Comparison of ENCODE assay signal across 14 cellular contexts in genomic region chr18:36329684-36330434, GRCh38. TPM values are rescaled to one million over a fixed set of nuclear protein-coding genes. Genes with fewer than 3 reads are reported as not detected.
DNase-seq lines count a peak whose midpoint lies in the region; ATAC-seq, FAIRE-seq and TF ChIP-seq lines count a peak whose summit lies in the region.
"Had no signal": no experiment of that assay in that cellular context is flagged by ENCODE, and none has a peak within 500 bp of the region (broad histone marks: within the 10 kb centered on the region; RNA-seq: fewer than 3 reads in every experiment).

No MANE protein-coding gene starts in this region.

- H3K27me3 ChIP-seq in right atrium auricular region (no peaks in the 10 kb centered on the region), H1 (replicated peaks in 1 of 4; ENCODE audit: control insufficient read depth in 3 of 4, extremely low read depth in 1 of 4, insufficient read depth in 3 of 4, low read length in 3 of 4) (no peaks in the 10 kb centered on the region)

- no peak overlapping the region for H2BK15ac ChIP-seq in H1 (ENCODE audit: low read length)

- H3K4ac ChIP-seq in H1 (replicated peaks; ENCODE audit: insufficient read length, low read depth, low read length): no peak overlapping the region

- TF ChIP-seq EP300 in H1 (IDR thresholded peaks at IDR 0.05; ENCODE audit: borderline replicate concordance in 1 of 2, low read depth in 2 of 2, low read length in 2 of 2): no peak

- H2AFZ ChIP-seq in H1 (ENCODE audit: low read length): no peak overlapping the region

- H3K9me3 ChIP-seq in right atrium auricular region (no peaks in the 10 kb centered on the region), H1 (ENCODE audit: insufficient read depth in 2 of 2, low read depth in 1 of 2, low read length in 1 of 2) (no peaks in the 10 kb centered on the region)

- H4K5ac ChIP-seq in H1 (ENCODE audit: insufficient read length, low read depth, low read length): no peak overlapping the region

- TF ChIP-seq POLR2A in H1 (IDR thresholded peaks at IDR 0.05; ENCODE audit: control extremely low read depth in 1 of 2, low read depth in 2 of 2, low read length in 2 of 2): no peak

- H2BK20ac ChIP-seq in H1 (ENCODE audit: low read length): no peak overlapping the region

- no peaks in the 10 kb centered on the region for H4K20me1 ChIP-seq in H1 (replicated peaks in 1 of 2; ENCODE audit: control insufficient read depth in 1 of 2, insufficient read depth in 2 of 2, low read length in 2 of 2)

- H3K79me1 ChIP-seq in H1 (ENCODE audit: low read depth, low read length): no peaks in the 10 kb centered on the region; the same call in 1 of the 2 replicates

- ATAC-seq in left ventricle myocardium superior: no peak
- ATAC-seq in HG03469 (IDR thresholded peaks at IDR 0.05; ENCODE audit: unreplicated experiment): no peak
- ATAC-seq: K562 had no signal

- peak overlapping the region; percentile 84; the same call in 1 of the 2 replicates for H2BK12ac ChIP-seq in H1 (ENCODE audit: low read depth, low read length)

- intact Hi-C loops in left ventricle myocardium superior (cut with micrococcal nuclease): no loop called here

- peak; percentile 69 for FAIRE-seq in H1 (lab: Jason Lieb, UNC)
- FAIRE-seq: K562 had no signal

- POLR2A ChIA-PET in H1 (lab: Charles Lee; ENCODE audit: partially characterized antibody): interaction anchor here (1.7 kb wide), 1 partner anchor 21 kb away, joined by 5 read pairs; no protein-coding TSS in a partner anchor

- H3K79me2 ChIP-seq in H1 (ENCODE audit: control insufficient read depth in 1 of 2, insufficient read depth in 2 of 2, low read length in 2 of 2): no peaks in the 10 kb centered on the region

- H3K56ac ChIP-seq in H1 (replicated peaks; ENCODE audit: insufficient read length, low read depth, low read length): no peak overlapping the region

- H3K4me2 ChIP-seq in H1 (ENCODE audit: insufficient read depth in 1 of 2, low read depth in 2 of 2, low read length in 2 of 2): 0 out of 4 replicates have a peak overlapping the region, but pooled peaks of 1 of the 2 experiments have one; percentile 11

- TF ChIP-seq RAD21 in H1 (IDR thresholded peaks at IDR 0.05 in 1 of 2, conservative IDR thresholded peaks at IDR 0.05 in 1 of 2; ENCODE audit: low read depth in 2 of 2, low read length in 2 of 2): no peak

- no peak overlapping the region for H2AK5ac ChIP-seq in H1 (ENCODE audit: low read depth, low read length)

- H3K4me3 ChIP-seq in right atrium auricular region: no peak overlapping the region
- H3K4me3 ChIP-seq in H1 (ENCODE audit: extremely low read depth in 1 of 4, insufficient read depth in 2 of 4, low read depth in 3 of 4, low read length in 4 of 4): no peak overlapping the region
- H3K4me3 ChIP-seq: K562 had no signal

- H4K8ac ChIP-seq in H1 (ENCODE audit: extremely low read depth, insufficient read depth, low read length): no peak overlapping the region; the same call in 1 of the 2 replicates

- DNase-seq in right atrium auricular region (ENCODE audit: low spot score) (peak; percentile 28), left ventricle myocardium superior (no peak), H1 (ENCODE audit: low read depth in 1 of 2, low spot score in 2 of 2) (peak; percentile 42 to 46), iPS-NIHi7 (ENCODE audit: extremely low spot score) (peak; percentile 51), NCI-H748 (lab: John Stamatoyannopoulos, UW; ENCODE audit: unreplicated experiment) (no peak), HUDEP-2 (lab: John Stamatoyannopoulos, UW; ENCODE audit: unreplicated experiment in 76 of 76) (no peak), NCI-H2171 (lab: John Stamatoyannopoulos, UW) (no peak)
- DNase-seq: NCI-H1436 treated with DMSO at 0.1 percent for 48 hours, NCI-H2081, NCI-H2227 treated with DMSO at 0.1 percent for 48 hours, NCI-H524 treated with DMSO at 0.1 percent for 48 hours had no signal

- H3K27ac ChIP-seq in right atrium auricular region: no peak overlapping the region
- H3K27ac ChIP-seq in H1 (ENCODE audit: low read depth, low read length): no peak overlapping the region
- H3K27ac ChIP-seq: RWPE1 had no signal

- no peak overlapping the region for H2BK5ac ChIP-seq in H1 (ENCODE audit: low read depth, low read length)

- H3K23ac ChIP-seq in H1 (ENCODE audit: insufficient read length): no peak overlapping the region

- H3K36me3 ChIP-seq in right atrium auricular region (no peaks in the 10 kb centered on the region), H1 (ENCODE audit: control insufficient read depth in 2 of 4, insufficient read depth in 4 of 4, low read length in 3 of 4) (no peaks in the 10 kb centered on the region)

- WGBS in H1 (ENCODE audit: extremely low coverage in 1 of 2, insufficient coverage in 1 of 2, insufficient read length in 1 of 2, insufficient replicate concordance in 2 of 2, low coverage in 1 of 2, low lambda C conversion rate in 2 of 2, missing lambda C conversion rate in 1 of 2), 2 experiments: 69% methylated on average over 3 of the region's 3 CpGs; no CpG with 5 or more reads in 1 of the 2 experiments

- CTCF ChIA-PET in H1 (lab: Charles Lee; ENCODE audit: partially characterized antibody): interaction anchor here (0.8 to 1.9 kb wide), 6 partner anchors 21 to 90 kb away, joined by 3 to 5 read pairs (median 4); no protein-coding TSS in a partner anchor

- H3K23me2 ChIP-seq in H1 (ENCODE audit: low read depth, low read length): no peaks in the 10 kb centered on the region

- no peak overlapping the region for H2BK120ac ChIP-seq in H1 (replicated peaks; ENCODE audit: low read depth, low read length)

- H3K4me1 ChIP-seq in right atrium auricular region (peaks cover 0 to 48% of the 10 kb centered on the region in 2 donors), H1 (replicated peaks in 1 of 4; ENCODE audit: control insufficient read depth in 3 of 4, insufficient read depth in 4 of 4, low read length in 3 of 4) (peaks cover 3 to 13% (median 9%) of the 10 kb centered on the region in 4 experiments)

- H3K18ac ChIP-seq in H1 (ENCODE audit: extremely low read depth, low read length): no peak overlapping the region

- H4K91ac ChIP-seq in H1 (replicated peaks; ENCODE audit: insufficient read length, low read length): no peak overlapping the region

- H3K14ac ChIP-seq in H1 (ENCODE audit: insufficient read length): no peak overlapping the region

- no peak overlapping the region for H3K9ac ChIP-seq in H1 (replicated peaks in 1 of 4; ENCODE audit: extremely low read depth in 1 of 4, low read depth in 3 of 4, low read length in 3 of 4)

- no peak for TF ChIP-seq CTCF in right atrium auricular region (IDR thresholded peaks at IDR 0.05)
- TF ChIP-seq CTCF in H1 (IDR thresholded peaks at IDR 0.05; ENCODE audit: control extremely low read depth in 1 of 3, insufficient read depth in 1 of 3, low read depth in 1 of 3, low read length in 3 of 3): no peak

TF ChIP-seq in H1, 55 proteins besides CTCF, POLR2A, EP300 and RAD21 (continues in another document):
- TF ChIP-seq YY1 (IDR thresholded peaks at IDR 0.05; ENCODE audit: low read depth, low read length): 0 out of 2 replicates have a peak, but pooled peaks have one; percentile 52
- no peak for TF ChIP-seq ATF3 (IDR thresholded peaks at IDR 0.05; ENCODE audit: insufficient read depth, low read depth, low read length)
- peak; percentile 37 for TF ChIP-seq NANOG (IDR thresholded peaks at IDR 0.05; ENCODE audit: insufficient read depth, low read depth, low read length, poor library complexity, severe bottlenecking)
- TF ChIP-seq TBP (IDR thresholded peaks at IDR 0.05; ENCODE audit: low read depth, low read length): no peak

RNA-seq across cellular contexts. Expression of gene FHOD3, which starts 32.3 kb away (rescaled TPM):
- total RNA-seq in right atrium auricular region: 100 to 1,000 TPM in 1 of 2 donors, 10 to 100 TPM in 1; 66.0 to 114 TPM
- total RNA-seq in left ventricle myocardium superior: 347 TPM
- 10.5 TPM in 2 replicates for total RNA-seq in H1 (2021; fragmentation: NEBNext Ultra II Directional; extraction: Animal tissue kit (Norgen Biotek cat#: 25700))
- 7.6 and 9.7 TPM in 2 replicates for polyA plus RNA-seq in H1 (2011; rRNA removed)
- 10.6 TPM for polyA plus RNA-seq in H1 (2011; cell fraction: cytosol; rRNA removed)
- polyA plus RNA-seq in H1 (2011; cell fraction: nucleus; rRNA removed): 14.4 TPM
- polyA plus RNA-seq in H1 (2012, experiment 1 of 2): 9.2 to 11.9 TPM (median 11.0 TPM) in 4 replicates
- 3.0 TPM for polyA plus RNA-seq in H1 (2012, experiment 2 of 2)
- polyA plus RNA-seq in H1 (2013, experiment 1 of 2): 3.7 TPM
- 4.7 TPM for polyA plus RNA-seq in H1 (2013, experiment 2 of 2)
- 10.0 and 10.7 TPM in 2 replicates for polyA minus RNA-seq in H1 (2011; rRNA and poly(A)+ RNA removed)
- polyA minus RNA-seq in H1 (2011; cell fraction: cytosol; rRNA and poly(A)+ RNA removed): 6.8 TPM
- 20.7 TPM for polyA minus RNA-seq in H1 (2011; cell fraction: nucleus; rRNA and poly(A)+ RNA removed)
- polyA plus RNA-seq: K562 had no signal

Comparison
In these comparisons a context has a peak if more than half of its experiments do, and no peak if none do; other contexts are left out.
1. DNase-seq: peak in right atrium auricular region (single experiment), H1 (2 of 2) and iPS-NIHi7 (single experiment); none in left ventricle myocardium superior (single experiment), NCI-H748 (single experiment), HUDEP-2 (0 of 76) and NCI-H2171 (single experiment).